In the genomic region with DNA sequence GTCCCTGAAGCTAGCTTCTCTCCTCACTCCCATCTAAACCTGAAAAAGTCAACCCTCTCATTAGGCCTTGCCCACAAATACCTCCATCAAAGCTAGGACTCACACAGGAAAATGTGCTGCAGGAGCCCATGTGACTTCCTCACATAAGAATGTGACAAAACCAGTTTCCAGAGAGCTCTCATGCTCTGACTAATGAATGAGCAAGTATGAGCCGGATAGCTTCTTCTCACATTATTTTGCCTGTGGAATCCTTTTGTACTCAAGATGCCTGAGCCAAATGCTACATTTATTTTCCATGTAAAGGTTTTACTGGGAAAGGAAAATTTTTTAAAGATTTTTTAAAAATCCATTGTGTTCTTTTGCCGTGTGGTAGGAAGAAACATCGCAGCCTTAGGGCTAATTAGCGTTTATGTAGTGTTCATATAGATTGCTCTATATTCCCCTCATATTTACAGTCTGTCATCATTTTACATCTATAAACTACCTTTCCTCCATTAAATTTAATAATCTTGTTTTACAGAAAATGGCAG, we compare ENCODE assay signal across 1 cellular context.
TF ChIP-seq lines count a peak whose summit lies in the region.

No MANE protein-coding gene starts in this region.

TF ChIP-seq in GM23338, 12 proteins besides CTCF, POLR2A, EP300 and RAD21 (continued from another document):
- TF ChIP-seq, protein P1, sequence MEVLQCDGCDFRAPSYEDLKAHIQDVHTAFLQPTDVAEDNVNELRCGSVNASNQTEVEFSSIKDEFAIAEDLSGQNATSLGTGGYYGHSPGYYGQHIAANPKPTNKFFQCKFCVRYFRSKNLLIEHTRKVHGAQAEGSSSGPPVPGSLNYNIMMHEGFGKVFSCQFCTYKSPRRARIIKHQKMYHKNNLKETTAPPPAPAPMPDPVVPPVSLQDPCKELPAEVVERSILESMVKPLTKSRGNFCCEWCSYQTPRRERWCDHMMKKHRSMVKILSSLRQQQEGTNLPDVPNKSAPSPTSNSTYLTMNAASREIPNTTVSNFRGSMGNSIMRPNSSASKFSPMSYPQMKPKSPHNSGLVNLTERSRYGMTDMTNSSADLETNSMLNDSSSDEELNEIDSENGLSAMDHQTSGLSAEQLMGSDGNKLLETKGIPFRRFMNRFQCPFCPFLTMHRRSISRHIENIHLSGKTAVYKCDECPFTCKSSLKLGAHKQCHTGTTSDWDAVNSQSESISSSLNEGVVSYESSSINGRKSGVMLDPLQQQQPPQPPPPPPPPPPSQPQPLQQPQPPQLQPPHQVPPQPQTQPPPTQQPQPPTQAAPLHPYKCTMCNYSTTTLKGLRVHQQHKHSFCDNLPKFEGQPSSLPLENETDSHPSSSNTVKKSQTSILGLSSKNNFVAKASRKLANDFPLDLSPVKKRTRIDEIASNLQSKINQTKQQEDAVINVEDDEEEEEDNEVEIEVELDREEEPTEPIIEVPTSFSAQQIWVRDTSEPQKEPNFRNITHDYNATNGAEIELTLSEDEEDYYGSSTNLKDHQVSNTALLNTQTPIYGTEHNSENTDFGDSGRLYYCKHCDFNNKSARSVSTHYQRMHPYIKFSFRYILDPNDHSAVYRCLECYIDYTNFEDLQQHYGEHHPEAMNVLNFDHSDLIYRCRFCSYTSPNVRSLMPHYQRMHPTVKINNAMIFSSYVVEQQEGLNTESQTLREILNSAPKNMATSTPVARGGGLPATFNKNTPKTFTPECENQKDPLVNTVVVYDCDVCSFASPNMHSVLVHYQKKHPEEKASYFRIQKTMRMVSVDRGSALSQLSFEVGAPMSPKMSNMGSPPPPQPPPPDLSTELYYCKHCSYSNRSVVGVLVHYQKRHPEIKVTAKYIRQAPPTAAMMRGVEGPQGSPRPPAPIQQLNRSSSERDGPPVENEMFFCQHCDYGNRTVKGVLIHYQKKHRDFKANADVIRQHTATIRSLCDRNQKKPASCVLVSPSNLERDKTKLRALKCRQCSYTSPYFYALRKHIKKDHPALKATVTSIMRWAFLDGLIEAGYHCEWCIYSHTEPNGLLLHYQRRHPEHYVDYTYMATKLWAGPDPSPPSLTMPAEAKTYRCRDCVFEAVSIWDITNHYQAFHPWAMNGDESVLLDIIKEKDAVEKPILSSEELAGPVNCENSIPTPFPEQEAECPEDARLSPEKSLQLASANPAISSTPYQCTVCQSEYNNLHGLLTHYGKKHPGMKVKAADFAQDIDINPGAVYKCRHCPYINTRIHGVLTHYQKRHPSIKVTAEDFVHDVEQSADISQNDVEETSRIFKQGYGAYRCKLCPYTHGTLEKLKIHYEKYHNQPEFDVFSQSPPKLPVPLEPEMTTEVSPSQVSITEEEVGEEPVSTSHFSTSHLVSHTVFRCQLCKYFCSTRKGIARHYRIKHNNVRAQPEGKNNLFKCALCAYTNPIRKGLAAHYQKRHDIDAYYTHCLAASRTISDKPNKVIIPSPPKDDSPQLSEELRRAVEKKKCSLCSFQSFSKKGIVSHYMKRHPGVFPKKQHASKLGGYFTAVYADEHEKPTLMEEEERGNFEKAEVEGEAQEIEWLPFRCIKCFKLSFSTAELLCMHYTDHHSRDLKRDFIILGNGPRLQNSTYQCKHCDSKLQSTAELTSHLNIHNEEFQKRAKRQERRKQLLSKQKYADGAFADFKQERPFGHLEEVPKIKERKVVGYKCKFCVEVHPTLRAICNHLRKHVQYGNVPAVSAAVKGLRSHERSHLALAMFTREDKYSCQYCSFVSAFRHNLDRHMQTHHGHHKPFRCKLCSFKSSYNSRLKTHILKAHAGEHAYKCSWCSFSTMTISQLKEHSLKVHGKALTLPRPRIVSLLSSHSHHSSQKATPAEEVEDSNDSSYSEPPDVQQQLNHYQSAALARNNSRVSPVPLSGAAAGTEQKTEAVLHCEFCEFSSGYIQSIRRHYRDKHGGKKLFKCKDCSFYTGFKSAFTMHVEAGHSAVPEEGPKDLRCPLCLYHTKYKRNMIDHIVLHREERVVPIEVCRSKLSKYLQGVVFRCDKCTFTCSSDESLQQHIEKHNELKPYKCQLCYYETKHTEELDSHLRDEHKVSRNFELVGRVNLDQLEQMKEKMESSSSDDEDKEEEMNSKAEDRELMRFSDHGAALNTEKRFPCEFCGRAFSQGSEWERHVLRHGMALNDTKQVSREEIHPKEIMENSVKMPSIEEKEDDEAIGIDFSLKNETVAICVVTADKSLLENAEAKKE (CRISPR knock-in tag; IDR thresholded peaks at IDR 0.05): peak; percentile 74; the same call in 1 of the 2 replicates
- TF ChIP-seq STAT1 (IDR thresholded peaks at IDR 0.05; ENCODE audit: unreplicated experiment): no peak
TF ChIP-seq in GM23338: peak in this region for 1.
